In genomic region chr17:9959377-9959981, GRCh38 we compare ENCODE assay signal across 9 cellular contexts. TPM values are rescaled to one million over a fixed set of nuclear protein-coding genes. Genes with fewer than 3 reads are reported as not detected.
A peak's percentile ranks its signal among the peaks of the same experiment; 100 is the strongest.
DNase-seq lines count a peak whose midpoint lies in the region; ATAC-seq, FAIRE-seq and TF ChIP-seq lines count a peak whose summit lies in the region.
"Had no signal": no experiment of that assay in that cellular context is flagged by ENCODE, and none has a peak within 500 bp of the region (broad histone marks: within the 10 kb centered on the region; RNA-seq: fewer than 3 reads in every experiment).

No MANE protein-coding gene starts in this region.

- intact Hi-C loops in ovary (cut with DNase I) = loop anchor here in 1 of 4 donors (10.0 kb wide), 1 partner anchor 655 kb away; no protein-coding TSS in a partner anchor

- TF ChIP-seq CTCF in ovary (IDR thresholded peaks at IDR 0.05) = peak; percentile 7 to 46 (median 35)

- no peaks in the 10 kb centered on the region for H3K9me3 ChIP-seq in ovary

- WGBS in ovary, 3 donors = 4 to 9% (median 5%) methylated on average over 21 to 22 of the region's 22 CpGs

- no peak overlapping the region for H3K4me3 ChIP-seq in ovary

- no peaks in the 10 kb centered on the region for H3K27me3 ChIP-seq in ovary

- ATAC-seq in HG03439 (IDR thresholded peaks at IDR 0.05; ENCODE audit: unreplicated experiment) = no peak
- ATAC-seq in GM18868 (IDR thresholded peaks at IDR 0.05; ENCODE audit: unreplicated experiment) = no peak

- DNase-seq in AG08396 (ENCODE audit: low spot score) (peak; percentile 34), GM19239 (ENCODE audit: insufficient read length, low spot score) (peak; percentile 57), SK-N-DZ (ENCODE audit: low spot score) (peak; percentile 29), erythroblast (lab: John Stamatoyannopoulos, UW) (peak; percentile 10 to 19), ovary (peak; percentile 29 to 71 (median 60)), AML-193 (lab: John Stamatoyannopoulos, UW) (no peak)

- no peaks in the 10 kb centered on the region for H3K36me3 ChIP-seq in ovary

- TF ChIP-seq EP300 in ovary (IDR thresholded peaks at IDR 0.05) = no peak

- FAIRE-seq in GM19239 (lab: Jason Lieb, UNC) = peak; percentile 79
- FAIRE-seq: frontal cortex had no signal

- TF ChIP-seq POLR2A in erythroblast (IDR thresholded peaks at IDR 0.05; ENCODE audit: low read length) = no peak
- TF ChIP-seq POLR2A in ovary (IDR thresholded peaks at IDR 0.05) = no peak

- no peaks in the 10 kb centered on the region for H3K4me1 ChIP-seq in ovary (ENCODE audit: insufficient read depth)

- no peak overlapping the region for H3K27ac ChIP-seq in ovary

RNA-seq across cellular contexts. Expression of gene RCVRN, which starts 54.4 kb away (rescaled TPM):
- not detected in 2 replicates for polyA plus RNA-seq in SK-N-DZ (2014; cell fraction: cytosol; rRNA removed)
- not detected in 2 replicates for polyA plus RNA-seq in SK-N-DZ (2014; cell fraction: nucleus; rRNA removed)
- total RNA-seq in ovary = under 1 TPM in 2 of 7 donors, not detected in 5; 0.22 to 0.82 TPM
- polyA plus RNA-seq in ovary = under 1 TPM in 1 of 2 donors, not detected in 1; 0.40 TPM

Comparison
In these comparisons a context has a peak if more than half of its experiments do, and no peak if none do; other contexts are left out.
1. DNase-seq: peak in AG08396 (single experiment), GM19239 (single experiment), SK-N-DZ (single experiment), erythroblast (2 of 2) and ovary (5 of 5); none in AML-193 (0 of 2).